In genomic region chr12:8698132-8698829, GRCh38 we compare ENCODE assay signal across 2 cellular contexts.
A peak's percentile ranks its signal among the peaks of the same experiment; 100 is the strongest.
TF ChIP-seq lines count a peak whose summit lies in the region.

No MANE protein-coding gene starts in this region.

TF ChIP-seq in A549, 52 proteins besides CTCF, POLR2A, EP300 and RAD21:
- TF ChIP-seq RFX5 (IDR thresholded peaks at IDR 0.05) (no peak), ZNF302 (CRISPR knock-in tag; IDR thresholded peaks at IDR 0.05) (no peak), EHF (CRISPR knock-in tag; IDR thresholded peaks at IDR 0.05) (0 out of 2 replicates have a peak, but pooled peaks have one; percentile 22), PHF8 (IDR thresholded peaks at IDR 0.05; ENCODE audit: borderline replicate concordance, low read depth) (peak; percentile 84; the same call in 1 of the 2 replicates), KDM1A (IDR thresholded peaks at IDR 0.05; ENCODE audit: low read depth) (no peak), CHD2 (IDR thresholded peaks at IDR 0.05; ENCODE audit: low read length, partially characterized antibody) (peak; percentile 49), FOSB (CRISPR knock-in tag; IDR thresholded peaks at IDR 0.05) (no peak), ESRRA (IDR thresholded peaks at IDR 0.05; ENCODE audit: borderline replicate concordance, low read length) (no peak), MAFK (IDR thresholded peaks at IDR 0.05; ENCODE audit: partially characterized antibody) (no peak), JUNB (IDR thresholded peaks at IDR 0.05) (no peak), USF2 (IDR thresholded peaks at IDR 0.05) (peak; percentile 83), ATOH8 (CRISPR knock-in tag; IDR thresholded peaks at IDR 0.05; ENCODE audit: low read depth) (no peak), TP53 (CRISPR knock-in tag; IDR thresholded peaks at IDR 0.05) (0 out of 2 replicates have a peak, but pooled peaks have one; percentile 29), JUN (IDR thresholded peaks at IDR 0.05) (peak in 1 of 2 experiments; percentile 36; a peak in 1 of 5 replicates), MYC (IDR thresholded peaks at IDR 0.05; ENCODE audit: borderline replicate concordance, low read length) (no peak; the same call in 1 of the 2 replicates), TFCP2L1 (CRISPR knock-in tag; IDR thresholded peaks at IDR 0.05) (peak; percentile 40; the same call in 1 of the 2 replicates), MAX (IDR thresholded peaks at IDR 0.05) (peak; percentile 27), REST (IDR thresholded peaks at IDR 0.05) (no peak)

TF ChIP-seq in GM12878, 131 proteins besides CTCF, POLR2A, EP300 and RAD21:
- TF ChIP-seq RCOR1 (conservative IDR thresholded peaks at IDR 0.05; ENCODE audit: low read depth, low read length): no peak
- peak; percentile 6 for TF ChIP-seq USF1 (IDR thresholded peaks at IDR 0.05; ENCODE audit: borderline replicate concordance, extremely low read length, insufficient read depth, low read depth, low read length)
- TF ChIP-seq NRF1 (conservative IDR thresholded peaks at IDR 0.05; ENCODE audit: low read depth, low read length): no peak
- no peak for TF ChIP-seq POLR2AphosphoS2 (IDR thresholded peaks at IDR 0.05; ENCODE audit: low read depth, low read length)
- 0 out of 2 replicates have a peak, but pooled peaks have one; percentile 16 for TF ChIP-seq BACH1 (IDR thresholded peaks at IDR 0.05; ENCODE audit: borderline replicate concordance)
- TF ChIP-seq MXI1 (IDR thresholded peaks at IDR 0.05; ENCODE audit: low read depth, low read length): no peak
- TF ChIP-seq GABPA (IDR thresholded peaks at IDR 0.05; ENCODE audit: low read depth): no peak
- TF ChIP-seq IRF5 (IDR thresholded peaks at IDR 0.05; ENCODE audit: borderline replicate concordance): no peak
- no peak for TF ChIP-seq HCFC1 (IDR thresholded peaks at IDR 0.05; ENCODE audit: low read length)
- no peak for TF ChIP-seq SIX5 (IDR thresholded peaks at IDR 0.05; ENCODE audit: low read depth, low read length, severe bottlenecking)
- TF ChIP-seq BRCA1 (IDR thresholded peaks at IDR 0.05; ENCODE audit: low read depth, low read length): no peak
- no peak for TF ChIP-seq SREBF1 (IDR thresholded peaks at IDR 0.05; ENCODE audit: low read length)
- TF ChIP-seq TAF1 (IDR thresholded peaks at IDR 0.05; ENCODE audit: borderline replicate concordance, low read depth, low read length): no peak
- TF ChIP-seq CREM (IDR thresholded peaks at IDR 0.05; ENCODE audit: low read depth): 0 out of 2 replicates have a peak, but pooled peaks have one; percentile 1
- no peak for TF ChIP-seq SPI1 (IDR thresholded peaks at IDR 0.05; ENCODE audit: borderline replicate concordance, insufficient read depth, low read depth, low read length)
- peak; percentile 66 for TF ChIP-seq SUZ12 (IDR thresholded peaks at IDR 0.05; ENCODE audit: unreplicated experiment)
- TF ChIP-seq IKZF1 (conservative IDR thresholded peaks at IDR 0.05): 0 out of 2 replicates have a peak, but pooled peaks have one; percentile 27
- TF ChIP-seq GATAD2B (conservative IDR thresholded peaks at IDR 0.05; ENCODE audit: low read depth): peak; percentile 27; the same call in 1 of the 2 replicates
